In the genomic region with DNA sequence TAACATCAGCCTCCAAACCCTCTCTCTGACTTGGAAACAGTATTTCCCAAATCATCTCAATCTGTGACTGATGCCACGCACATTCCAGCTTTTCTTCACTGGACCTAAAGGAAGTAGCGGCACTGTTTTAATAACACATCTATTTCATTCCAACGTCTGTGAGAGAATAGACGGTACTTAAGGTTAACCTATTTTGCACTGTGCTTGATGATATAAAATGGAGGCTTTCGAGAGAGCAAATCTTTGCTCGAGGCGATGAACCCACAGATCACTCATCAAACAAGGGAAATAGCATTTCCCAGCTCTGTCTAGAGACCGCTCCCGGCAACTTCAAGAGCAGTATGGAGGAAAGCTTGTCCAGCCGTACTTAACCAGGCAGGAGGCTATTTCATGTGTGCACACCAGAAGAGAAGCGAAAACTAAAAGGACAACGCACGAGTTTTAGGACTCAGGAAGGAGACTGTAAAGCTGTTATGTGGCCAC, we compare ENCODE assay signal across 8 cellular contexts. TPM values are rescaled to one million over a fixed set of nuclear protein-coding genes. Genes with fewer than 3 reads are reported as not detected.
DNase-seq lines count a peak whose midpoint lies in the region; ATAC-seq, FAIRE-seq and TF ChIP-seq lines count a peak whose summit lies in the region.

No MANE protein-coding gene starts in this region.

- no peak overlapping the region for H2AK5ac ChIP-seq in neuronal stem cell (ENCODE audit: low read depth, low read length)

- no peaks in the 10 kb centered on the region for H3K27me3 Mint-ChIP-seq in T-cell

- H3K23ac ChIP-seq in neuronal stem cell (ENCODE audit: low read depth, low read length, poor library complexity) = no peak overlapping the region

- FAIRE-seq in GM19239 (lab: Jason Lieb, UNC) = peak; percentile 82

- H3K9me3 ChIP-seq in esophagus squamous epithelium = no peaks in the 10 kb centered on the region
- no peaks in the 10 kb centered on the region for H3K9me3 ChIP-seq in neuronal stem cell (replicated peaks in 1 of 2; ENCODE audit: control insufficient read depth in 2 of 2, insufficient read depth in 1 of 2, low read depth in 1 of 2, low read length in 2 of 2)

- TF ChIP-seq POLR2A in esophagus squamous epithelium (IDR thresholded peaks at IDR 0.05) = no peak

- H3K4ac ChIP-seq in neuronal stem cell (ENCODE audit: low read length) = no peak overlapping the region

- no peak overlapping the region for H3K9ac ChIP-seq in neuronal stem cell (ENCODE audit: low read depth, low read length, poor library complexity)

- H3K79me1 ChIP-seq in neuronal stem cell (ENCODE audit: low read depth, low read length) = no peaks in the 10 kb centered on the region

- no peak overlapping the region for H3K14ac ChIP-seq in neuronal stem cell (ENCODE audit: low read length)

- H3K4me3 Mint-ChIP-seq in T-cell = peak overlapping the region; percentile 93 to 98 (median 97)

- peak overlapping the region; percentile 21 to 99 (median 88) for H3K27ac ChIP-seq in esophagus squamous epithelium
- no peak overlapping the region for H3K27ac ChIP-seq in neuronal stem cell (replicated peaks; ENCODE audit: low read length)

- H3K27me3 ChIP-seq in esophagus squamous epithelium = no peaks in the 10 kb centered on the region
- H3K27me3 ChIP-seq in neuronal stem cell (ENCODE audit: control insufficient read depth in 3 of 3, insufficient read depth in 3 of 3, low read depth in 1 of 3, low read length in 3 of 3) = no peaks in the 10 kb centered on the region

- 2 to 8% methylated on average over 13 of the region's 13 CpGs for WGBS in esophagus squamous epithelium, 2 donors
- no CpG with 5 or more reads among the region's 13 CpGs for WGBS in neuronal stem cell (ENCODE audit: extremely low coverage in 2 of 2, insufficient read length in 2 of 2, insufficient replicate concordance in 1 of 2), 2 donors

- DNase-seq in AG09309 (ENCODE audit: low read depth) (no peak), GM19239 (ENCODE audit: insufficient read length, low spot score) (no peak), T-cell (peak in 3 of 34 experiments; percentile 1 to 20 (median 4)), esophagus squamous epithelium (lab: John Stamatoyannopoulos, UW) (no peak), neuronal stem cell (ENCODE audit: low spot score) (no peak), T-helper 9 cell (no peak)
- DNase-seq in effector CD8-positive, alpha-beta T cell (lab: John Stamatoyannopoulos, UW) = no peak

- H3K4me1 ChIP-seq in esophagus squamous epithelium = peaks cover 0 to 52% (median 0%) of the 10 kb centered on the region in 3 donors
- peaks cover 4 to 12% of the 10 kb centered on the region in 2 donors for H3K4me1 ChIP-seq in neuronal stem cell (ENCODE audit: control insufficient read depth in 2 of 2, insufficient read depth in 1 of 2, low read depth in 1 of 2, low read length in 2 of 2)

- H3K4me3 ChIP-seq in AG09309 (ENCODE audit: control insufficient read depth, low read depth, low read length) (peak overlapping the region; percentile 96), esophagus squamous epithelium (peak overlapping the region; percentile 80 to 96 (median 88)), neuronal stem cell (ENCODE audit: low read length in 2 of 2) (peak overlapping the region in 1 of 2 donors; percentile 46)

- POLR2A ChIA-PET in T-cell (lab: Charles Lee) = no interaction called here

- no peak overlapping the region for H2BK12ac ChIP-seq in neuronal stem cell (ENCODE audit: low read length)

- no peak overlapping the region for H2BK5ac ChIP-seq in neuronal stem cell (ENCODE audit: low read length)

- H2BK120ac ChIP-seq in neuronal stem cell (ENCODE audit: low read depth, low read length) = no peak overlapping the region

- no peaks in the 10 kb centered on the region for H3K9me3 Mint-ChIP-seq in T-cell

- H2BK15ac ChIP-seq in neuronal stem cell (ENCODE audit: low read length) = no peak overlapping the region

- H3K36me3 Mint-ChIP-seq in T-cell = peaks cover 4% of the 10 kb centered on the region

- no peak overlapping the region for H4K91ac ChIP-seq in neuronal stem cell (ENCODE audit: low read depth, low read length, poor library complexity)

- H4K8ac ChIP-seq in neuronal stem cell (ENCODE audit: low read depth, low read length) = no peak overlapping the region

- H2AFZ ChIP-seq in neuronal stem cell (ENCODE audit: low read length) = peak overlapping the region; percentile 8

- H3K4me2 ChIP-seq in neuronal stem cell (ENCODE audit: insufficient read depth, low read length, poor library complexity, severe bottlenecking) = peak overlapping the region; percentile 49

- TF ChIP-seq CTCF in AG09309 (IDR thresholded peaks at IDR 0.05; ENCODE audit: control insufficient read depth, insufficient read depth, low read depth, low read length, missing control alignments) = no peak
- TF ChIP-seq CTCF in esophagus squamous epithelium (IDR thresholded peaks at IDR 0.05) = no peak

- ATAC-seq in T-cell (replicated peaks in 1 of 4) (no peak), HG03432 (IDR thresholded peaks at IDR 0.05; ENCODE audit: unreplicated experiment) (no peak)

- CTCF ChIA-PET in T-cell (lab: Charles Lee) = interaction anchor here (0.5 to 13.3 kb wide), 5 partner anchors 77 to 266 kb away, joined by 5 to 94 read pairs (median 8); no protein-coding TSS in a partner anchor

- H3K36me3 ChIP-seq in esophagus squamous epithelium (no peaks in the 10 kb centered on the region), neuronal stem cell (replicated peaks in 1 of 2; ENCODE audit: control insufficient read depth in 2 of 2, insufficient read depth in 2 of 2, low read length in 2 of 2) (no peaks in the 10 kb centered on the region)

- peaks cover 48 to 60% (median 53%) of the 10 kb centered on the region in 3 donors for H3K4me1 Mint-ChIP-seq in T-cell

- intact Hi-C loops in esophagus squamous epithelium (cut with DNase I) = loop anchor here (5.0 kb wide), 1 partner anchor 265 kb away; no protein-coding TSS in a partner anchor

- no peak overlapping the region for H3K18ac ChIP-seq in neuronal stem cell (ENCODE audit: low read length)

- H3K27ac Mint-ChIP-seq in T-cell = peak overlapping the region; percentile 90 to 94

RNA-seq across cellular contexts. Expression of a gene that starts 2.9 kb away (rescaled TPM):
- total RNA-seq in T-cell (10 to 100 TPM; 32.7 to 42.1 (median 34.6) TPM), esophagus squamous epithelium (10 to 100 TPM; 28.1 to 47.1 (median 35.4) TPM)
- 13.9 TPM for polyA plus RNA-seq in neuronal stem cell (2013, experiment 1 of 2)
- polyA plus RNA-seq in neuronal stem cell (2013, experiment 2 of 2) = 14.6 TPM
